Comparison of ENCODE assay signal across 1 cellular context in the genomic region with DNA sequence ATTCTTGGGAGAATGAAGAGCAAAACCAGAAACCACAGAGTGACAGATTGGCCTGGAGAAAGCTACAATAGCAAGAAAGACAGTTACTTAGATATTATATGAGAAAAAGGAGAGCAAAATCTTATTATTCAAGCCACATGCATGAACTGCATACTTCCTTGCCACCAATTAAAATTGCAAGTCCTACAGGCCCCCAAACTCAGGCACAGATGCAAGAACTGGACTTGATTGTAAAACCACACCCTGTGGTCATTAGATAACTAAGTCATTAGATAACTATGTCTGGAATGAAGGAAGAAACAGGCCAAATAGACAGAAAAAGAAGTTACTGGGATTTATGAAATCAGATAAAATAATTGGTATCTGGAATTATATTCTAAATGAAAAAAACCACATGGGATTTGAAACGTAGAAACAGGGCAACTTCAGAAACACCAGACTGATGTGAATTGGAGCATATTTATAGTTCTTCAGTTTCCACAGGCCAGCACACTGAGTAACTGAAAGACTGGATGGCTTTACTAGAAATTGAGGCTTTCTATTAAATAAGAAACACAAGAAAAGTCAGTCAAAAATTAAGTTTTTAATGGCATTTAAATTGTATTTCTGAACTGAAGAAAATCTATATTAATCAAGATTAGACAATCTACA.
TF ChIP-seq lines count a peak whose summit lies in the region.

No MANE protein-coding gene starts in this region.

TF ChIP-seq in SK-N-SH treated with all-trans-retinoic acid at 6 μM for 48 hours, 23 proteins besides CTCF, POLR2A, EP300 and RAD21 (continued from another document):
- TF ChIP-seq, protein P1, sequence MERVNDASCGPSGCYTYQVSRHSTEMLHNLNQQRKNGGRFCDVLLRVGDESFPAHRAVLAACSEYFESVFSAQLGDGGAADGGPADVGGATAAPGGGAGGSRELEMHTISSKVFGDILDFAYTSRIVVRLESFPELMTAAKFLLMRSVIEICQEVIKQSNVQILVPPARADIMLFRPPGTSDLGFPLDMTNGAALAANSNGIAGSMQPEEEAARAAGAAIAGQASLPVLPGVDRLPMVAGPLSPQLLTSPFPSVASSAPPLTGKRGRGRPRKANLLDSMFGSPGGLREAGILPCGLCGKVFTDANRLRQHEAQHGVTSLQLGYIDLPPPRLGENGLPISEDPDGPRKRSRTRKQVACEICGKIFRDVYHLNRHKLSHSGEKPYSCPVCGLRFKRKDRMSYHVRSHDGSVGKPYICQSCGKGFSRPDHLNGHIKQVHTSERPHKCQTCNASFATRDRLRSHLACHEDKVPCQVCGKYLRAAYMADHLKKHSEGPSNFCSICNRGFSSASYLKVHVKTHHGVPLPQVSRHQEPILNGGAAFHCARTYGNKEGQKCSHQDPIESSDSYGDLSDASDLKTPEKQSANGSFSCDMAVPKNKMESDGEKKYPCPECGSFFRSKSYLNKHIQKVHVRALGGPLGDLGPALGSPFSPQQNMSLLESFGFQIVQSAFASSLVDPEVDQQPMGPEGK (CRISPR knock-in tag; IDR thresholded peaks at IDR 0.05; ENCODE audit: borderline replicate concordance): peak; percentile 78; the same call in 1 of the 2 replicates
- TF ChIP-seq TCF4 (CRISPR knock-in tag; IDR thresholded peaks at IDR 0.05; ENCODE audit: borderline replicate concordance) (peak; percentile 65; the same call in 1 of the 2 replicates), ARNTL (CRISPR knock-in tag; IDR thresholded peaks at IDR 0.05; ENCODE audit: borderline replicate concordance, low read depth) (no peak), SNAI2 (CRISPR knock-in tag; IDR thresholded peaks at IDR 0.05) (0 out of 2 replicates have a peak, but pooled peaks have one; percentile 40), ESRRG (CRISPR knock-in tag; IDR thresholded peaks at IDR 0.05) (no peak), ZFP3 (CRISPR knock-in tag; IDR thresholded peaks at IDR 0.05) (0 out of 2 replicates have a peak, but pooled peaks have one; percentile 52), ZNF8 (CRISPR knock-in tag; IDR thresholded peaks at IDR 0.05) (no peak), ZNF565 (CRISPR knock-in tag; conservative IDR thresholded peaks at IDR 0.05; ENCODE audit: low read depth) (no peak), ISL1 (CRISPR knock-in tag; IDR thresholded peaks at IDR 0.05) (peak; percentile 96)
- TF ChIP-seq, protein P2, sequence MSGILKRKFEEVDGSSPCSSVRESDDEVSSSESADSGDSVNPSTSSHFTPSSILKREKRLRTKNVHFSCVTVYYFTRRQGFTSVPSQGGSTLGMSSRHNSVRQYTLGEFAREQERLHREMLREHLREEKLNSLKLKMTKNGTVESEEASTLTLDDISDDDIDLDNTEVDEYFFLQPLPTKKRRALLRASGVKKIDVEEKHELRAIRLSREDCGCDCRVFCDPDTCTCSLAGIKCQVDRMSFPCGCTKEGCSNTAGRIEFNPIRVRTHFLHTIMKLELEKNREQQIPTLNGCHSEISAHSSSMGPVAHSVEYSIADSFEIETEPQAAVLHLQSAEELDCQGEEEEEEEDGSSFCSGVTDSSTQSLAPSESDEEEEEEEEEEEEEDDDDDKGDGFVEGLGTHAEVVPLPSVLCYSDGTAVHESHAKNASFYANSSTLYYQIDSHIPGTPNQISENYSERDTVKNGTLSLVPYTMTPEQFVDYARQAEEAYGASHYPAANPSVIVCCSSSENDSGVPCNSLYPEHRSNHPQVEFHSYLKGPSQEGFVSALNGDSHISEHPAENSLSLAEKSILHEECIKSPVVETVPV (CRISPR knock-in tag; IDR thresholded peaks at IDR 0.05): peak; percentile 70; the same call in 1 of the 2 replicates
- TF ChIP-seq, protein P3, sequence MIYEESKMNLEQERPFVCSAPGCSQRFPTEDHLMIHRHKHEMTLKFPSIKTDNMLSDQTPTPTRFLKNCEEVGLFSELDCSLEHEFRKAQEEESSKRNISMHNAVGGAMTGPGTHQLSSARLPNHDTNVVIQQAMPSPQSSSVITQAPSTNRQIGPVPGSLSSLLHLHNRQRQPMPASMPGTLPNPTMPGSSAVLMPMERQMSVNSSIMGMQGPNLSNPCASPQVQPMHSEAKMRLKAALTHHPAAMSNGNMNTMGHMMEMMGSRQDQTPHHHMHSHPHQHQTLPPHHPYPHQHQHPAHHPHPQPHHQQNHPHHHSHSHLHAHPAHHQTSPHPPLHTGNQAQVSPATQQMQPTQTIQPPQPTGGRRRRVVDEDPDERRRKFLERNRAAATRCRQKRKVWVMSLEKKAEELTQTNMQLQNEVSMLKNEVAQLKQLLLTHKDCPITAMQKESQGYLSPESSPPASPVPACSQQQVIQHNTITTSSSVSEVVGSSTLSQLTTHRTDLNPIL (CRISPR knock-in tag; IDR thresholded peaks at IDR 0.05; ENCODE audit: low read depth): peak; percentile 96
